ENCODE assay signal across 9 cellular contexts in the genomic region with DNA sequence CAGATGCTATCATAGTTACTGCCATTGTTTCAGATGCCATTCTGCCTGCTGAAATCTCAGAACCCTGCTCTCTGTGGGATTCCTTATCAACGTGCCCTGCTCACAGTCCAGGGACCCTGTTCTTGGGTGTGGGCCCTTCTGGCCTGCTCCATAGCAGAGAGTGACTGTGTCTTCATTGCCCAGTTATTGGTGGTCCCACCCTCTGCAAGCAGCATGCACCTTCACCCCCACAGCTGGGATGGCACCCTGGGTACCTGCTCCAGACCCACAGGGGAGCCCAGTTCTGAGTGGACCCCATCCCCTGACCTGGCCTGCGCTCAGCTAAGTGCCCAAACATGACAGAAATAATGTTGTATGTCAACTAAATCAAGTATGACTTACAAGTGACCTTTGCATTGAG. TPM values are rescaled to one million over a fixed set of nuclear protein-coding genes. Genes with fewer than 3 reads are reported as not detected.
"Had no signal": no experiment of that assay in that cellular context is flagged by ENCODE, and none has a peak within 500 bp of the region (broad histone marks: within the 10 kb centered on the region; RNA-seq: fewer than 3 reads in every experiment).

No MANE protein-coding gene starts in this region.

- ATAC-seq: K562 had no signal

- FAIRE-seq: HTR-8/SVneo, K562 had no signal

- H3K4me3 ChIP-seq: GM23248, K562 had no signal

- DNase-seq: GM23248, GOT3, H9, HCEC 1CT, IMR-90 had no signal

RNA-seq across cellular contexts. Expression of gene SMIM21, which starts 36.6 kb away (rescaled TPM):
- total RNA-seq: GM23248, H4, H9, HT-29, IMR-90, K562 had no signal
